8 cellular contexts compared by ENCODE assay signal in the genomic region with DNA sequence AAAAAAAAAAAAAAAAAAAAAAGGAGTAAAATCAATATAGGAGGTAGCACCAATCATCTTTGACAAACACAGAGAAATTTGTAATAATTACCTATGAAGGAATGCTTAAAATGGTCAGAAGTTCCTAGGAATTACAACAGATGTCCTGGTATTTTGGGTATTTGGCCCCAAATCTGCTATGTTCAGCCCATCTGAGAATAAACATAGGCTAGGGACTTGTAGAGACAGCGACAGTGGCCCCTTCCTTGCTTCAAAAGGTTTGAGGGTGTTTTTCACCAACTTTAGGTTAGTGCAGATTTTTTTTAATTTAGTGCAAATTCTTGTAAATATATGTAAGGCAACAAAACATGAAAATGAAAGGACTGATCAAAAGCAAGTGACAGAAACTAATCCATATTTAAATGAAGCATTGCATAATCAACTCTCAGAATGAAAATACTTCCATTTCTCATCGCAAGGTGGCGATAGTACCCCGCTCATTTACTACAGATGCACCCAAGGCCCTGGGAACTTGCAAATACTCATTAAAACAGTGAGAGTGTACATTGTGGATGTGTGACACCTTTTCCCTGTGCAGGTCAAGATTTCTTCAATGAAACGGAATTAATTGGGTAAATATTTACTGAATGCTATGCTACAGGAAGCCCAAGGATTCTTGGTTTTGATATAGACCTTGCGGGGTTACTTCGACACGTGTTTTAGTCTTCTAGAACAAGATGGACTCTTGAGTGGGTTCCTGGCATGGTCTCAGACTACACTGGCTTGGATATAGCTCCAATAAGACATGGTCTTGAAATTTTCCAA. TPM values are rescaled to one million over a fixed set of nuclear protein-coding genes. Genes with fewer than 3 reads are reported as not detected.
DNase-seq lines count a peak whose midpoint lies in the region; ATAC-seq lines count a peak whose summit lies in the region.

No MANE protein-coding gene starts in this region.

- ATAC-seq in GM18861 (IDR thresholded peaks at IDR 0.05; ENCODE audit: unreplicated experiment) (peak; percentile 80), HG03060 (IDR thresholded peaks at IDR 0.05; ENCODE audit: low read depth, unreplicated experiment) (peak; percentile 87)

- DNase-seq in AG08396 (ENCODE audit: low spot score) (peak; percentile 60), NCI-H345 (lab: John Stamatoyannopoulos, UW) (peak; percentile 47), dedifferentiated amniotic fluid mesenchymal stem cell (ENCODE audit: extremely low spot score) (peak; percentile 49), lung microvascular endothelial cell (ENCODE audit: low read depth in 2 of 2) (peak; percentile 75 to 81)
- peak; percentile 18 for DNase-seq in activated CD4-positive, CD25-positive, alpha-beta regulatory T cell treated with anti-CD3 and anti-CD28 coated beads, Interleukin-2, amount 50 U/mL, for 16 hours (ENCODE audit: low read depth, low spot score)
- DNase-seq in stimulated activated CD8-positive, alpha-beta memory T cell treated with anti-CD3 and anti-CD28 coated beads, Interleukin-7, amount 100 ng/mL, for 1 hour (ENCODE audit: low read depth in 2 of 2), result peak; percentile 14 to 21

RNA-seq across cellular contexts. Expression of a gene that starts 44.6 kb away (rescaled TPM):
- 13.3 and 64.9 TPM in 2 replicates for total RNA-seq in lung microvascular endothelial cell

Comparison
In these comparisons a context has a peak if more than half of its experiments do, and no peak if none do; other contexts are left out.
1. Peak in every context shown above with its lines: DNase-seq and ATAC-seq.
2. DNase-seq: peak in every context shown above with its lines; median percentile 78 in lung microvascular endothelial cell; 60 in AG08396; 49 in dedifferentiated amniotic fluid mesenchymal stem cell; 47 in NCI-H345; 18 in activated CD4-positive, CD25-positive, alpha-beta regulatory T cell treated with anti-CD3 and anti-CD28 coated beads, Interleukin-2, amount 50 U/mL, for 16 hours; 18 in stimulated activated CD8-positive, alpha-beta memory T cell treated with anti-CD3 and anti-CD28 coated beads, Interleukin-7, amount 100 ng/mL, for 1 hour.